In genomic region chr11:99739464-99740089, GRCh38 we compare ENCODE assay signal across 8 cellular contexts.
DNase-seq lines count a peak whose midpoint lies in the region; ATAC-seq and TF ChIP-seq lines count a peak whose summit lies in the region.

No MANE protein-coding gene starts in this region.

- peak; percentile 70 for DNase-seq in DMS53 treated with DMSO at 0.1 percent for 48 hours (lab: John Stamatoyannopoulos, UW; ENCODE audit: unreplicated experiment)
- peak; percentile 8 for DNase-seq in HS-27A (ENCODE audit: low read depth)
- peak; percentile 7 for DNase-seq in RKO (ENCODE audit: low spot score)
- DNase-seq in fibroblast of mammary gland (ENCODE audit: low read depth), result peak; percentile 44
- peak; percentile 3 for DNase-seq in stromal cell of bone marrow (ENCODE audit: low read depth)
- DNase-seq in stimulated activated CD4-positive, alpha-beta T cell treated with anti-CD3 and anti-CD28 coated beads, Interleukin-2, amount 100 ng/mL, for 48 hours, result no peak

- peak; percentile 54 for TF ChIP-seq CTCF in fibroblast of mammary gland (conservative IDR thresholded peaks at IDR 0.05; ENCODE audit: control insufficient read depth, insufficient read depth, low read depth, low read length)

- H3K4me3 ChIP-seq in fibroblast of mammary gland (ENCODE audit: control insufficient read depth, low read depth, low read length), result no peak overlapping the region

- ATAC-seq in GM21528 (IDR thresholded peaks at IDR 0.05; ENCODE audit: low FRiP score, unreplicated experiment) (no peak), GM21737 (IDR thresholded peaks at IDR 0.05; ENCODE audit: unreplicated experiment) (no peak)

Comparison
In these comparisons a context has a peak if more than half of its experiments do, and no peak if none do; other contexts are left out.
1. DNase-seq: peak in DMS53 treated with DMSO at 0.1 percent for 48 hours (single experiment), HS-27A (single experiment), RKO (single experiment), fibroblast of mammary gland (single experiment) and stromal cell of bone marrow (single experiment); none in stimulated activated CD4-positive, alpha-beta T cell treated with anti-CD3 and anti-CD28 coated beads, Interleukin-2, amount 100 ng/mL, for 48 hours (0 of 2).